In genomic region chr4:129093173-129093974, GRCh38 we compare ENCODE assay signal across 1 cellular context.
TF ChIP-seq lines count a peak whose summit lies in the region.

SCLT1 (minus strand) TSS chr4:129093539; CDS start chr4:129093103, 436 bp downstream.

TF ChIP-seq in K562, 482 proteins besides CTCF, POLR2A, EP300 and RAD21 (continued from another document and continues in another):
- TF ChIP-seq SOX6 (IDR thresholded peaks at IDR 0.05), result peak; percentile 57; the same call in 1 of the 2 replicates
- no peak for TF ChIP-seq ZBTB11 (CRISPR knock-in tag; IDR thresholded peaks at IDR 0.05)
- TF ChIP-seq HNRNPLL (IDR thresholded peaks at IDR 0.05; ENCODE audit: low read depth, low read length, poor library complexity, severe bottlenecking), result peak; percentile 73
- no peak for TF ChIP-seq NFE2 (IDR thresholded peaks at IDR 0.05; ENCODE audit: low read depth)
- TF ChIP-seq FOXP1 (CRISPR knock-in tag; IDR thresholded peaks at IDR 0.05), result peak; percentile 72
- peak; percentile 93 for TF ChIP-seq CXXC5 (CRISPR knock-in tag; IDR thresholded peaks at IDR 0.05)
- TF ChIP-seq CBX2 (IDR thresholded peaks at IDR 0.05; ENCODE audit: insufficient read depth, low read length, poor library complexity, severe bottlenecking), result no peak
- TF ChIP-seq ZNF740 (CRISPR knock-in tag; IDR thresholded peaks at IDR 0.05), result 0 out of 2 replicates have a peak, but pooled peaks have one; percentile 37
- TF ChIP-seq ZNF740 (tag; IDR thresholded peaks at IDR 0.05), result no peak
- TF ChIP-seq ZNF696 (CRISPR knock-in tag; conservative IDR thresholded peaks at IDR 0.05), result no peak
- TF ChIP-seq CHD1 (IDR thresholded peaks at IDR 0.05; ENCODE audit: low read length), result peak; percentile 13
- TF ChIP-seq E2F6 (IDR thresholded peaks at IDR 0.05; ENCODE audit: borderline replicate concordance in 1 of 2, extremely low read depth in 1 of 2, insufficient read depth in 1 of 2, insufficient read length in 1 of 2, low read depth in 1 of 2, low read length in 1 of 2, poor library complexity in 1 of 2, severe bottlenecking in 1 of 2), result peak; percentile 70 to 93
- TF ChIP-seq EP400 (IDR thresholded peaks at IDR 0.05), result peak; percentile 95
- TF ChIP-seq ASH1L (IDR thresholded peaks at IDR 0.05; ENCODE audit: borderline replicate concordance, low read depth, partially characterized antibody), result no peak
- TF ChIP-seq HNRNPL (IDR thresholded peaks at IDR 0.05; ENCODE audit: low read depth, low read length), result no peak; the same call in 1 of the 2 replicates
- TF ChIP-seq MEF2D (tag; conservative IDR thresholded peaks at IDR 0.05; ENCODE audit: low read depth), result no peak
- no peak for TF ChIP-seq MCM5 (IDR thresholded peaks at IDR 0.05; ENCODE audit: low read depth)
- no peak for TF ChIP-seq NCOA4 (IDR thresholded peaks at IDR 0.05; ENCODE audit: partially characterized antibody)
- peak; percentile 99 for TF ChIP-seq CEBPG (CRISPR knock-in tag; IDR thresholded peaks at IDR 0.05)
- peak; percentile 99 for TF ChIP-seq CEBPG (tag; conservative IDR thresholded peaks at IDR 0.05 in 1 of 2, IDR thresholded peaks at IDR 0.05 in 1 of 2)
- TF ChIP-seq HMG20B (CRISPR knock-in tag; IDR thresholded peaks at IDR 0.05), result no peak
- no peak for TF ChIP-seq HDGF (IDR thresholded peaks at IDR 0.05)
- no peak for TF ChIP-seq SRSF9 (IDR thresholded peaks at IDR 0.05; ENCODE audit: borderline replicate concordance, low read depth, low read length)
- TF ChIP-seq FOSL1 (tag; conservative IDR thresholded peaks at IDR 0.05), result 0 out of 2 replicates have a peak, but pooled peaks have one; percentile 32
- TF ChIP-seq ATF1 (CRISPR knock-in tag; IDR thresholded peaks at IDR 0.05), result no peak
- peak; percentile 97 for TF ChIP-seq ATF1 (tag; IDR thresholded peaks at IDR 0.05)
- TF ChIP-seq GTF2E2 (tag; IDR thresholded peaks at IDR 0.05), result no peak
- TF ChIP-seq RNF2 (IDR thresholded peaks at IDR 0.05), result peak; percentile 67; the same call in 1 of the 2 replicates
- no peak for TF ChIP-seq KDM2B (CRISPR knock-in tag; IDR thresholded peaks at IDR 0.05)
- no peak for TF ChIP-seq HSF4 (CRISPR knock-in tag; IDR thresholded peaks at IDR 0.05; ENCODE audit: borderline replicate concordance)
- no peak for TF ChIP-seq E2F8 (IDR thresholded peaks at IDR 0.05; ENCODE audit: low read depth, partially characterized antibody)
- TF ChIP-seq RBM34 (IDR thresholded peaks at IDR 0.05; ENCODE audit: borderline replicate concordance, insufficient read depth, low read length), result no peak
- TF ChIP-seq MCM7 (IDR thresholded peaks at IDR 0.05), result no peak
- peak; percentile 64; the same call in 1 of the 2 replicates for TF ChIP-seq REST (CRISPR knock-in tag; IDR thresholded peaks at IDR 0.05; ENCODE audit: low read depth)
- TF ChIP-seq SMAD4 (CRISPR knock-in tag; conservative IDR thresholded peaks at IDR 0.05), result peak; percentile 76
- no peak for TF ChIP-seq ZNF518B (CRISPR knock-in tag; IDR thresholded peaks at IDR 0.05)
- TF ChIP-seq MCM3 (IDR thresholded peaks at IDR 0.05), result no peak
- no peak for TF ChIP-seq USF1 (CRISPR knock-in tag; IDR thresholded peaks at IDR 0.05)
- TF ChIP-seq ZNF830 (CRISPR knock-in tag; IDR thresholded peaks at IDR 0.05), result 0 out of 2 replicates have a peak, but pooled peaks have one; percentile 40
- TF ChIP-seq RFX5 (IDR thresholded peaks at IDR 0.05; ENCODE audit: low read depth, low read length), result 0 out of 2 replicates have a peak, but pooled peaks have one; percentile 49
- TF ChIP-seq SP1 (CRISPR knock-in tag; IDR thresholded peaks at IDR 0.05), result peak; percentile 84
- TF ChIP-seq C11orf30 (IDR thresholded peaks at IDR 0.05; ENCODE audit: low read depth), result no peak
- peak; percentile 67; the same call in 1 of the 2 replicates for TF ChIP-seq MYC (IDR thresholded peaks at IDR 0.05; ENCODE audit: low read depth, low read length)
- TF ChIP-seq MYC (CRISPR knock-in tag; IDR thresholded peaks at IDR 0.05; ENCODE audit: borderline replicate concordance, low read depth), result 0 out of 2 replicates have a peak, but pooled peaks have one; percentile 58
- no peak for TF ChIP-seq HNRNPH1 (optimal IDR thresholded peaks at IDR 0.05; ENCODE audit: low read depth, low read length)
- peak; percentile 100 for TF ChIP-seq ATF3 (IDR thresholded peaks at IDR 0.05)
- peak; percentile 99 for TF ChIP-seq ATF3 (CRISPR knock-in tag; conservative IDR thresholded peaks at IDR 0.05)
- no peak for TF ChIP-seq ZNF778 (CRISPR knock-in tag; IDR thresholded peaks at IDR 0.05)
- TF ChIP-seq NFIC (IDR thresholded peaks at IDR 0.05), result peak; percentile 69
- TF ChIP-seq SNIP1 (IDR thresholded peaks at IDR 0.05; ENCODE audit: low read depth), result no peak
- no peak for TF ChIP-seq PURB (CRISPR knock-in tag; IDR thresholded peaks at IDR 0.05; ENCODE audit: low read depth)
- TF ChIP-seq SMAD1 (IDR thresholded peaks at IDR 0.05; ENCODE audit: low read depth, low read length, partially characterized antibody), result no peak
- no peak for TF ChIP-seq LARP7 (IDR thresholded peaks at IDR 0.05)
- no peak for TF ChIP-seq TFAM (CRISPR knock-in tag; conservative IDR thresholded peaks at IDR 0.05)
- no peak for TF ChIP-seq ZNF408 (CRISPR knock-in tag; IDR thresholded peaks at IDR 0.05; ENCODE audit: low read depth)
- TF ChIP-seq CC2D1A (IDR thresholded peaks at IDR 0.05), result peak; percentile 79
